Comparison of ENCODE assay signal across 15 cellular contexts in the genomic region with DNA sequence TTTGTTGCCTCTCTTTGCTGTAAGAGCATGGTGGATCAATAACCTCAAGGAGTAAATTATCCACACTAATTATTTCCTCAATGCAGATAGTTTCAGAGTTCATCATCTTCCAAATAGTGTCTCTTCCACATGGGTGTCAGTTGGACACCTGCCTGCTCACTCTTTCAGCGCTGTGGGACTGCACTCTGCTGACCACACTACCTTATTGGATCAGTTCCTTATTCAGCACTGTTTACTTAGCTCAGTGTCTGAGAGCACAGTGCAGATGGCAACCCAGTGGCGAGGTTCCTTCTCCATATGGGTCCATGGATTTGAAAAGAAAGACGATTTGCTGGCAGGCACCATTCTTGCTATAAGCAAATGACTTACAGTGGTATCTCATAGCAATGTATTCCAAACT.
DNase-seq lines count a peak whose midpoint lies in the region; ATAC-seq, FAIRE-seq and TF ChIP-seq lines count a peak whose summit lies in the region.
"Had no signal": no experiment of that assay in that cellular context is flagged by ENCODE, and none has a peak within 500 bp of the region (broad histone marks: within the 10 kb centered on the region; RNA-seq: fewer than 3 reads in every experiment).

No MANE protein-coding gene starts in this region.

- TF ChIP-seq CTCF in pancreas (IDR thresholded peaks at IDR 0.05) = no peak

- WGBS in pancreas, 2 donors = 72 to 77% methylated on average over 3 of the region's 3 CpGs
- WGBS in neuronal stem cell (ENCODE audit: extremely low coverage in 2 of 2, insufficient read length in 2 of 2, insufficient replicate concordance in 1 of 2), 2 donors = no CpG with 5 or more reads among the region's 3 CpGs

- intact Hi-C loops in pancreas (cut with DNase I) = no loop called here

- H3K4me2 ChIP-seq in neuronal stem cell (ENCODE audit: insufficient read depth, low read length, poor library complexity, severe bottlenecking) = no peak overlapping the region
- H3K4me2 ChIP-seq: KMS-11 had no signal

- H3K79me1 ChIP-seq in neuronal stem cell (ENCODE audit: low read depth, low read length) = no peaks in the 10 kb centered on the region

- FAIRE-seq in pancreas (lab: Jason Lieb, UNC) = no peak
- FAIRE-seq: H54 had no signal

- H3K9ac ChIP-seq in neuronal stem cell (ENCODE audit: low read depth, low read length, poor library complexity) = no peak overlapping the region
- H3K9ac ChIP-seq: KMS-11 had no signal

- no peak overlapping the region for H2BK120ac ChIP-seq in neuronal stem cell (ENCODE audit: low read depth, low read length)

- H3K4me3 Mint-ChIP-seq in natural killer cell treated with Interleukin-12 subunit alpha and Interleukin-12 subunit beta and Interleukin-15 and Interleukin-18, amount 100 ng/mL, for 72 hours = no peak overlapping the region
- no peak overlapping the region for H3K4me3 Mint-ChIP-seq in CD8-positive, alpha-beta memory T cell
- H3K4me3 Mint-ChIP-seq: CD4-positive, alpha-beta T cell had no signal

- peak overlapping the region; percentile 21; the same call in 1 of the 2 replicates for H3K27ac ChIP-seq in SJSA1
- H3K27ac ChIP-seq in pancreas = no peak overlapping the region
- H3K27ac ChIP-seq in neuronal stem cell (replicated peaks; ENCODE audit: low read length) = no peak overlapping the region
- no peak overlapping the region for H3K27ac ChIP-seq in CD8-positive, alpha-beta memory T cell (ENCODE audit: low read depth, low read length)
- H3K27ac ChIP-seq: KMS-11 had no signal

- H3K4me1 Mint-ChIP-seq in natural killer cell treated with Interleukin-12 subunit alpha and Interleukin-12 subunit beta and Interleukin-15 and Interleukin-18, amount 100 ng/mL, for 72 hours (ENCODE audit: low read depth in 2 of 2) = no peaks in the 10 kb centered on the region
- H3K4me1 Mint-ChIP-seq in CD8-positive, alpha-beta memory T cell = no peaks in the 10 kb centered on the region

- peak; percentile 45 for DNase-seq in DMS53 (lab: John Stamatoyannopoulos, UW)
- DNase-seq in NCI-H526 (lab: John Stamatoyannopoulos, UW) = peak; percentile 11 to 39
- no peak for DNase-seq in SJSA1 (ENCODE audit: low read depth in 1 of 2, low spot score in 2 of 2)
- DNase-seq in pancreas = no peak
- DNase-seq in neuronal stem cell (ENCODE audit: low spot score) = no peak
- no peak for DNase-seq in natural killer cell treated with Interleukin-12 subunit alpha and Interleukin-12 subunit beta and Interleukin-15 and Interleukin-18, amount 100 ng/mL, for 72 hours (ENCODE audit: low spot score)
- no peak for DNase-seq in CD8-positive, alpha-beta memory T cell
- DNase-seq: CD4-positive, alpha-beta T cell; MM.1S; NCI-H1105; NCI-H1694 treated with DMSO at 0.1 percent for 48 hours; SIG-M5 had no signal

- H3K36me3 ChIP-seq in SJSA1 (no peaks in the 10 kb centered on the region), pancreas (no peaks in the 10 kb centered on the region), neuronal stem cell (replicated peaks in 1 of 2; ENCODE audit: control insufficient read depth in 2 of 2, insufficient read depth in 2 of 2, low read length in 2 of 2) (no peaks in the 10 kb centered on the region)
- no peaks in the 10 kb centered on the region for H3K36me3 ChIP-seq in CD8-positive, alpha-beta memory T cell (ENCODE audit: insufficient read depth, low read length)

- CTCF ChIA-PET in CD8-positive, alpha-beta memory T cell (lab: Charles Lee) = no interaction called here

- H3K27me3 ChIP-seq in SJSA1 (replicated peaks) = no peaks in the 10 kb centered on the region
- H3K27me3 ChIP-seq in pancreas = no peaks in the 10 kb centered on the region
- H3K27me3 ChIP-seq in neuronal stem cell (ENCODE audit: control insufficient read depth in 3 of 3, insufficient read depth in 3 of 3, low read depth in 1 of 3, low read length in 3 of 3) = no peaks in the 10 kb centered on the region
- H3K27me3 ChIP-seq in CD8-positive, alpha-beta memory T cell (ENCODE audit: insufficient read depth, low read length, poor library complexity, severe bottlenecking) = no peaks in the 10 kb centered on the region

- no peak overlapping the region for H3K18ac ChIP-seq in neuronal stem cell (ENCODE audit: low read length)

- H2AFZ ChIP-seq in neuronal stem cell (ENCODE audit: low read length) = no peak overlapping the region

- peaks cover 0 to 8% of the 10 kb centered on the region in 2 donors for H3K27me3 Mint-ChIP-seq in natural killer cell treated with Interleukin-12 subunit alpha and Interleukin-12 subunit beta and Interleukin-15 and Interleukin-18, amount 100 ng/mL, for 72 hours
- peaks cover 0 to 5% of the 10 kb centered on the region in 2 donors for H3K27me3 Mint-ChIP-seq in CD8-positive, alpha-beta memory T cell

- no peak overlapping the region for H3K14ac ChIP-seq in neuronal stem cell (ENCODE audit: low read length)

- H3K9me3 ChIP-seq in SJSA1 (replicated peaks) (peaks cover 5% of the 10 kb centered on the region; the same call in 1 of the 2 replicates), pancreas (no peaks in the 10 kb centered on the region), neuronal stem cell (replicated peaks in 1 of 2; ENCODE audit: control insufficient read depth in 2 of 2, insufficient read depth in 1 of 2, low read depth in 1 of 2, low read length in 2 of 2) (no peaks in the 10 kb centered on the region)
- H3K9me3 ChIP-seq in CD8-positive, alpha-beta memory T cell (ENCODE audit: low read length) = no peaks in the 10 kb centered on the region

- no peak overlapping the region for H4K8ac ChIP-seq in neuronal stem cell (ENCODE audit: low read depth, low read length)

- H2BK5ac ChIP-seq in neuronal stem cell (ENCODE audit: low read length) = no peak overlapping the region

- no peak overlapping the region for H3K4ac ChIP-seq in neuronal stem cell (ENCODE audit: low read length)

- no peak overlapping the region for H2BK12ac ChIP-seq in neuronal stem cell (ENCODE audit: low read length)

- ATAC-seq in pancreas = peak in 3 of 4 donors; percentile 32 to 34 (median 32)
- no peak for ATAC-seq in natural killer cell treated with Interleukin-12 subunit alpha and Interleukin-12 subunit beta and Interleukin-15 and Interleukin-18, amount 100 ng/mL, for 72 hours
- ATAC-seq: Panc1 had no signal

- no peak overlapping the region for H3K4me3 ChIP-seq in SJSA1
- no peak overlapping the region for H3K4me3 ChIP-seq in pancreas
- H3K4me3 ChIP-seq in neuronal stem cell (ENCODE audit: low read length in 2 of 2) = no peak overlapping the region
- H3K4me3 ChIP-seq in CD8-positive, alpha-beta memory T cell (ENCODE audit: low read length) = no peak overlapping the region

- no peak overlapping the region for H2AK5ac ChIP-seq in neuronal stem cell (ENCODE audit: low read depth, low read length)

- H3K4me1 ChIP-seq in SJSA1 (replicated peaks) (peaks cover 3% of the 10 kb centered on the region), pancreas (peaks cover 0 to 3% (median 0%) of the 10 kb centered on the region in 3 donors), neuronal stem cell (ENCODE audit: control insufficient read depth in 2 of 2, insufficient read depth in 1 of 2, low read depth in 1 of 2, low read length in 2 of 2) (peaks cover 0 to 3% of the 10 kb centered on the region in 2 donors)
- H3K4me1 ChIP-seq in CD8-positive, alpha-beta memory T cell (ENCODE audit: insufficient read depth, low read length) = no peaks in the 10 kb centered on the region

- no peaks in the 10 kb centered on the region for H3K36me3 Mint-ChIP-seq in natural killer cell treated with Interleukin-12 subunit alpha and Interleukin-12 subunit beta and Interleukin-15 and Interleukin-18, amount 100 ng/mL, for 72 hours
- no peaks in the 10 kb centered on the region for H3K36me3 Mint-ChIP-seq in CD8-positive, alpha-beta memory T cell

- no peak overlapping the region for H3K23ac ChIP-seq in neuronal stem cell (ENCODE audit: low read depth, low read length, poor library complexity)

- no peak overlapping the region for H4K91ac ChIP-seq in neuronal stem cell (ENCODE audit: low read depth, low read length, poor library complexity)

- H2BK15ac ChIP-seq in neuronal stem cell (ENCODE audit: low read length) = no peak overlapping the region

- no peak overlapping the region for H3K27ac Mint-ChIP-seq in natural killer cell treated with Interleukin-12 subunit alpha and Interleukin-12 subunit beta and Interleukin-15 and Interleukin-18, amount 100 ng/mL, for 72 hours
- peak overlapping the region in 1 of 8 donors; percentile 52 for H3K27ac Mint-ChIP-seq in CD8-positive, alpha-beta memory T cell
- H3K27ac Mint-ChIP-seq: CD4-positive, alpha-beta T cell had no signal

- peaks cover 3% of the 10 kb centered on the region for H3K9me3 Mint-ChIP-seq in natural killer cell treated with Interleukin-12 subunit alpha and Interleukin-12 subunit beta and Interleukin-15 and Interleukin-18, amount 100 ng/mL, for 72 hours
- peaks cover 0 to 2% (median 0%) of the 10 kb centered on the region in 5 donors for H3K9me3 Mint-ChIP-seq in CD8-positive, alpha-beta memory T cell
- H3K9me3 Mint-ChIP-seq: CD4-positive, alpha-beta T cell had no signal

- POLR2A ChIA-PET in CD8-positive, alpha-beta memory T cell (lab: Charles Lee) = no interaction called here

Comparison
In these comparisons a context has a peak if more than half of its experiments do, and no peak if none do; other contexts are left out.
1. DNase-seq: peak in DMS53 (single experiment) and NCI-H526 (2 of 2); none in SJSA1 (0 of 2), pancreas (0 of 6), neuronal stem cell (single experiment), natural killer cell treated with Interleukin-12 subunit alpha and Interleukin-12 subunit beta and Interleukin-15 and Interleukin-18, amount 100 ng/mL, for 72 hours (single experiment) and CD8-positive, alpha-beta memory T cell (0 of 5).
2. ATAC-seq: peak in pancreas (3 of 4); none in natural killer cell treated with Interleukin-12 subunit alpha and Interleukin-12 subunit beta and Interleukin-15 and Interleukin-18, amount 100 ng/mL, for 72 hours (0 of 2).